In the genomic region with DNA sequence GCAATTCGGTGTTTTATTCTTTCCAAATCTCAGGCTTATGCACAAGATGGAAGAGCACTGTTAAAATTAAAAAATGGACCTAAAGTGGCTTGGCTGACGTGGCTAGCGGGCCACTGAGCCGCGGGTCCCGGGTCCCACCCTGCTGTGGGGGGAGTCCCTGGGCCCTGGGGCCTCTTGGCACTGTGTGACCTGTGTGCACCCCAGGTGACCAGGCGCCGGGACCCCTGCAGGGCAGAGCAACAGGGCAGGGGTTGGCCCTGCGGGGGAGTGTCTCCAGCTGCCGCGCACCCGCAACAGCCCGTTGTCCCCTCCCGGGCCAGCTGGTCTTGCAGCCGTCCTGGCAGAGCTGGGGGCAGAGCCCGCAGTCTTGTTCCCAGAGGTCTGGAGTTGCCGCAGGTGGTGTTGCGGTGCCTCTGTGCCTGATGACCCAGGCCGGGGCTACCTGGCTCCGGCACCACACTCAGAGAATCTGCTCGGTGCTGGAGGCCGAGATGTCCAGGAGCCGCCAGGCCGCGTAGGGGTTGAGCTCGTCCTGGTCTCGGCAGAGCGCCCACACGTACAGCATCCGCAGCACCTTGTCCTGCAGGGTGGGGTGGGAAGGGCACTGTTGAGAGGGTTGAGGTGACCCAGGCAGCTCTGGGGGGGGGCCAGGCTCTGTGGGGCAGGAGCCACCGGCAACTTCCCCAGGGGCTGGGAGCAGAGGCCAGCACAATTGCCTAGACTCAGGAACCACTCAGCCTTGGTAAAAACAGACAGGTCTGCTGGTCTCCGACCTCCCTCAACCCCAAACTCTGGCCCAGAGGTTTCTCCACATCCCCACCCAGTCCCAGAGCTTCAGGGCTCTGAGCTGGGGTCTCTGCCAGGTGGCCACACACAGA, we compare ENCODE assay signal across 9 cellular contexts. TPM values are rescaled to one million over a fixed set of nuclear protein-coding genes. Genes with fewer than 3 reads are reported as not detected.
A peak's percentile ranks its signal among the peaks of the same experiment; 100 is the strongest.
DNase-seq lines count a peak whose midpoint lies in the region; ATAC-seq and TF ChIP-seq lines count a peak whose summit lies in the region.
"Had no signal": no experiment of that assay in that cellular context is flagged by ENCODE, and none has a peak within 500 bp of the region (broad histone marks: within the 10 kb centered on the region; RNA-seq: fewer than 3 reads in every experiment).

No MANE protein-coding gene starts in this region.

- no peak overlapping the region for H3K27ac ChIP-seq in CD8-positive, alpha-beta T cell (ENCODE audit: low read depth, low read length)
- peak overlapping the region; percentile 56 for H3K27ac ChIP-seq in neural cell (ENCODE audit: low read length)

- H3K9ac ChIP-seq in neural cell (ENCODE audit: low read length): peak overlapping the region; percentile 67

- no peaks in the 10 kb centered on the region for H3K9me3 Mint-ChIP-seq in CD8-positive, alpha-beta T cell
- H3K9me3 Mint-ChIP-seq in IgD-negative memory B cell: no peaks in the 10 kb centered on the region

- H2AFZ ChIP-seq in neural cell (ENCODE audit: low read depth, low read length): no peak overlapping the region

- ATAC-seq in CD8-positive, alpha-beta T cell: no peak
- no peak for ATAC-seq in GM21526 (IDR thresholded peaks at IDR 0.05; ENCODE audit: low FRiP score, unreplicated experiment)
- no peak for ATAC-seq in left colon
- ATAC-seq in GM18520 (IDR thresholded peaks at IDR 0.05; ENCODE audit: unreplicated experiment): no peak

- no peaks in the 10 kb centered on the region for H3K9me3 ChIP-seq in CD8-positive, alpha-beta T cell (ENCODE audit: low read length)
- no peaks in the 10 kb centered on the region for H3K9me3 ChIP-seq in neural cell (ENCODE audit: low read length)

- H3K36me3 ChIP-seq in CD8-positive, alpha-beta T cell (ENCODE audit: insufficient read depth, low read length): peaks cover 11% of the 10 kb centered on the region
- no peaks in the 10 kb centered on the region for H3K36me3 ChIP-seq in neural cell (ENCODE audit: insufficient read depth, low read length)

- H3F3A ChIP-seq in neural cell (ENCODE audit: insufficient read depth, low read length, poor library complexity, severe bottlenecking): no peaks in the 10 kb centered on the region

- intact Hi-C loops in CD8-positive, alpha-beta T cell (cut with DNase I, micrococcal nuclease): loop anchor here (5.0 to 10.0 kb wide), 2 partner anchors 75 to 392 kb away; a partner anchor contains a TSS
- intact Hi-C loops in left colon (cut with DNase I, micrococcal nuclease): no loop called here

- H3K9me2 ChIP-seq in neural cell (ENCODE audit: insufficient read depth, low read length): no peaks in the 10 kb centered on the region

- CTCF ChIA-PET in CD8-positive, alpha-beta T cell (lab: Charles Lee): interaction anchor here (0.5 to 3.2 kb wide), 6 partner anchors 10 to 301 kb away, joined by 3 to 19 read pairs (median 4); a partner anchor contains a TSS

- POLR2A ChIA-PET in CD8-positive, alpha-beta T cell (lab: Charles Lee): interaction anchor here (0.6 to 1.3 kb wide), 3 partner anchors 13 to 17 kb away, joined by 3 read pairs; a partner anchor contains a TSS

- TF ChIP-seq RAD21 in neural cell (conservative IDR thresholded peaks at IDR 0.05): no peak

- no peak for DNase-seq in CD8-positive, alpha-beta T cell
- DNase-seq in ecto neural progenitor cell (ENCODE audit: low spot score) (peak; percentile 60), left colon (no peak), NCI-H1930 (lab: John Stamatoyannopoulos, UW) (no peak)

- H3K79me2 ChIP-seq in neural cell (replicated peaks; ENCODE audit: insufficient read depth, low read length): peaks cover 14% of the 10 kb centered on the region

- TF ChIP-seq CTCF in CD8-positive, alpha-beta T cell (IDR thresholded peaks at IDR 0.05): no peak
- TF ChIP-seq CTCF in neural cell (IDR thresholded peaks at IDR 0.05; ENCODE audit: poor library complexity, severe bottlenecking): no peak

- H3K4me3 ChIP-seq in CD8-positive, alpha-beta T cell (ENCODE audit: low read depth, low read length): no peak overlapping the region
- peak overlapping the region; percentile 67 for H3K4me3 ChIP-seq in neural cell (ENCODE audit: low read length)

- H3K27me3 ChIP-seq in CD8-positive, alpha-beta T cell (ENCODE audit: insufficient read depth, low read length): no peaks in the 10 kb centered on the region
- no peaks in the 10 kb centered on the region for H3K27me3 ChIP-seq in neural cell (ENCODE audit: insufficient read depth, low read depth, low read length)

- H3K27me3 Mint-ChIP-seq in CD8-positive, alpha-beta T cell (ENCODE audit: low read depth): no peaks in the 10 kb centered on the region
- peaks cover 1% of the 10 kb centered on the region for H3K27me3 Mint-ChIP-seq in IgD-negative memory B cell

- peaks cover 10% of the 10 kb centered on the region for H4K20me1 ChIP-seq in neural cell (ENCODE audit: insufficient read depth)

- peaks cover 21% of the 10 kb centered on the region for H3K4me1 Mint-ChIP-seq in CD8-positive, alpha-beta T cell (ENCODE audit: low read depth)
- H3K4me1 Mint-ChIP-seq in IgD-negative memory B cell: peaks cover 3 to 7% (median 3%) of the 10 kb centered on the region in 3 donors

- H3K4me2 ChIP-seq in neural cell (ENCODE audit: low read length): peak overlapping the region; percentile 34

- H3K4me1 ChIP-seq in CD8-positive, alpha-beta T cell (ENCODE audit: insufficient read depth, low read length): peaks cover 13% of the 10 kb centered on the region

- H3K4me3 Mint-ChIP-seq in CD8-positive, alpha-beta T cell: peak overlapping the region; percentile 56
- H3K4me3 Mint-ChIP-seq in IgD-negative memory B cell: peak overlapping the region in 3 of 4 donors; percentile 3 to 53 (median 52)

- H3K36me3 Mint-ChIP-seq in CD8-positive, alpha-beta T cell: peaks cover 23% of the 10 kb centered on the region
- H3K36me3 Mint-ChIP-seq in IgD-negative memory B cell: peaks cover 4% of the 10 kb centered on the region

- no peak overlapping the region for H3K27ac Mint-ChIP-seq in CD8-positive, alpha-beta T cell
- peak overlapping the region; percentile 23 to 73 (median 46) for H3K27ac Mint-ChIP-seq in IgD-negative memory B cell

- TF ChIP-seq EP300 in neural cell (conservative IDR thresholded peaks at IDR 0.05; ENCODE audit: poor library complexity, severe bottlenecking): no peak

TF ChIP-seq in neural cell, 6 proteins besides CTCF, POLR2A, EP300 and RAD21:
- no peak for TF ChIP-seq MXI1 (conservative IDR thresholded peaks at IDR 0.05; ENCODE audit: poor library complexity, severe bottlenecking)
- TF ChIP-seq SMC3 (conservative IDR thresholded peaks at IDR 0.05; ENCODE audit: poor library complexity): no peak
- no peak for TF ChIP-seq EZH2 (IDR thresholded peaks at IDR 0.05; ENCODE audit: borderline replicate concordance, insufficient read depth, low read length, poor library complexity, severe bottlenecking)
- TF ChIP-seq, protein P1, sequence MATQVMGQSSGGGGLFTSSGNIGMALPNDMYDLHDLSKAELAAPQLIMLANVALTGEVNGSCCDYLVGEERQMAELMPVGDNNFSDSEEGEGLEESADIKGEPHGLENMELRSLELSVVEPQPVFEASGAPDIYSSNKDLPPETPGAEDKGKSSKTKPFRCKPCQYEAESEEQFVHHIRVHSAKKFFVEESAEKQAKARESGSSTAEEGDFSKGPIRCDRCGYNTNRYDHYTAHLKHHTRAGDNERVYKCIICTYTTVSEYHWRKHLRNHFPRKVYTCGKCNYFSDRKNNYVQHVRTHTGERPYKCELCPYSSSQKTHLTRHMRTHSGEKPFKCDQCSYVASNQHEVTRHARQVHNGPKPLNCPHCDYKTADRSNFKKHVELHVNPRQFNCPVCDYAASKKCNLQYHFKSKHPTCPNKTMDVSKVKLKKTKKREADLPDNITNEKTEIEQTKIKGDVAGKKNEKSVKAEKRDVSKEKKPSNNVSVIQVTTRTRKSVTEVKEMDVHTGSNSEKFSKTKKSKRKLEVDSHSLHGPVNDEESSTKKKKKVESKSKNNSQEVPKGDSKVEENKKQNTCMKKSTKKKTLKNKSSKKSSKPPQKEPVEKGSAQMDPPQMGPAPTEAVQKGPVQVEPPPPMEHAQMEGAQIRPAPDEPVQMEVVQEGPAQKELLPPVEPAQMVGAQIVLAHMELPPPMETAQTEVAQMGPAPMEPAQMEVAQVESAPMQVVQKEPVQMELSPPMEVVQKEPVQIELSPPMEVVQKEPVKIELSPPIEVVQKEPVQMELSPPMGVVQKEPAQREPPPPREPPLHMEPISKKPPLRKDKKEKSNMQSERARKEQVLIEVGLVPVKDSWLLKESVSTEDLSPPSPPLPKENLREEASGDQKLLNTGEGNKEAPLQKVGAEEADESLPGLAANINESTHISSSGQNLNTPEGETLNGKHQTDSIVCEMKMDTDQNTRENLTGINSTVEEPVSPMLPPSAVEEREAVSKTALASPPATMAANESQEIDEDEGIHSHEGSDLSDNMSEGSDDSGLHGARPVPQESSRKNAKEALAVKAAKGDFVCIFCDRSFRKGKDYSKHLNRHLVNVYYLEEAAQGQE (IDR thresholded peaks at IDR 0.05; ENCODE audit: borderline replicate concordance): no peak
- no peak for TF ChIP-seq TAF1 (IDR thresholded peaks at IDR 0.05; ENCODE audit: low read depth)
- TF ChIP-seq POLR2AphosphoS5 (IDR thresholded peaks at IDR 0.05): no peak

RNA-seq across cellular contexts. Expression of a gene that starts 1.0 kb away (rescaled TPM):
- not detected for total RNA-seq in CD8-positive, alpha-beta T cell
- polyA plus RNA-seq in IgD-negative memory B cell: not detected
- polyA plus RNA-seq in neural cell: 24.7 and 34.1 TPM in 2 replicates
- polyA minus RNA-seq in neural cell: 34.8 and 39.0 TPM in 2 replicates
- total RNA-seq in left colon: 1 to 10 TPM in 1 of 2 donors, under 1 TPM in 1; 0.61 to 5.1 TPM

RNA-seq across cellular contexts. Expression of a gene that starts 6.8 kb away (rescaled TPM):
- total RNA-seq in CD8-positive, alpha-beta T cell: 10 to 100 TPM; 15.4 to 17.0 TPM
- polyA plus RNA-seq in IgD-negative memory B cell (19.0 TPM), neural cell (12.8 and 13.2 TPM in 2 replicates)
- 10.5 and 11.3 TPM in 2 replicates for polyA minus RNA-seq in neural cell
- 10 to 100 TPM; 10.6 to 17.7 TPM for total RNA-seq in left colon

RNA-seq across cellular contexts. Expression of a gene that starts 12.3 kb away (rescaled TPM):
- 1 to 10 TPM; 2.1 to 2.7 TPM for total RNA-seq in CD8-positive, alpha-beta T cell
- polyA plus RNA-seq in IgD-negative memory B cell (not detected), neural cell (not detected in 2 replicates)
- polyA minus RNA-seq in neural cell: not detected in 2 replicates
- total RNA-seq in left colon: under 1 TPM in 1 of 2 donors, not detected in 1; 0.53 TPM
- polyA plus RNA-seq: fibroblast of lung had no signal

RNA-seq across cellular contexts. Expression of a gene that starts 16.5 kb away (rescaled TPM):
- 100 to 1,000 TPM in 1 of 2 experiments, 10 to 100 TPM in 1; 97.7 to 101 TPM for total RNA-seq in CD8-positive, alpha-beta T cell
- polyA plus RNA-seq in IgD-negative memory B cell: 16.1 TPM
- 48.3 and 56.7 TPM in 2 replicates for polyA plus RNA-seq in neural cell
- 37.3 and 39.7 TPM in 2 replicates for polyA minus RNA-seq in neural cell
- total RNA-seq in left colon: 10 to 100 TPM; 54.1 to 69.1 TPM

RNA-seq across cellular contexts. Expression of a gene that starts 23.3 kb away (rescaled TPM):
- total RNA-seq in CD8-positive, alpha-beta T cell: 100 to 1,000 TPM; 127 to 135 TPM
- polyA plus RNA-seq in IgD-negative memory B cell (2.4 TPM), neural cell (9.2 and 13.4 TPM in 2 replicates)
- 9.7 and 10.3 TPM in 2 replicates for polyA minus RNA-seq in neural cell
- 10 to 100 TPM; 27.0 to 29.2 TPM for total RNA-seq in left colon

Comparison
In these comparisons a context has a peak if more than half of its experiments do, and no peak if none do; other contexts are left out.
1. intact Hi-C loops: an anchor here in CD8-positive, alpha-beta T cell (5.0 to 10.0 kb wide); none called in left colon.